In genomic region chr5:173963867-173964429, GRCh38 we compare ENCODE assay signal across 1 cellular context.
TF ChIP-seq lines count a peak whose summit lies in the region.

No MANE protein-coding gene starts in this region.

TF ChIP-seq in A549, 52 proteins besides CTCF, POLR2A, EP300 and RAD21 (continued from another document):
- TF ChIP-seq HMGXB4 (CRISPR knock-in tag; IDR thresholded peaks at IDR 0.05; ENCODE audit: borderline replicate concordance) (no peak), CBX8 (IDR thresholded peaks at IDR 0.05) (no peak), RARB (CRISPR knock-in tag; IDR thresholded peaks at IDR 0.05) (no peak), CHD2 (IDR thresholded peaks at IDR 0.05; ENCODE audit: low read length, partially characterized antibody) (no peak), REST (IDR thresholded peaks at IDR 0.05) (no peak), HEYL (CRISPR knock-in tag; IDR thresholded peaks at IDR 0.05) (no peak)
